In the genomic region with DNA sequence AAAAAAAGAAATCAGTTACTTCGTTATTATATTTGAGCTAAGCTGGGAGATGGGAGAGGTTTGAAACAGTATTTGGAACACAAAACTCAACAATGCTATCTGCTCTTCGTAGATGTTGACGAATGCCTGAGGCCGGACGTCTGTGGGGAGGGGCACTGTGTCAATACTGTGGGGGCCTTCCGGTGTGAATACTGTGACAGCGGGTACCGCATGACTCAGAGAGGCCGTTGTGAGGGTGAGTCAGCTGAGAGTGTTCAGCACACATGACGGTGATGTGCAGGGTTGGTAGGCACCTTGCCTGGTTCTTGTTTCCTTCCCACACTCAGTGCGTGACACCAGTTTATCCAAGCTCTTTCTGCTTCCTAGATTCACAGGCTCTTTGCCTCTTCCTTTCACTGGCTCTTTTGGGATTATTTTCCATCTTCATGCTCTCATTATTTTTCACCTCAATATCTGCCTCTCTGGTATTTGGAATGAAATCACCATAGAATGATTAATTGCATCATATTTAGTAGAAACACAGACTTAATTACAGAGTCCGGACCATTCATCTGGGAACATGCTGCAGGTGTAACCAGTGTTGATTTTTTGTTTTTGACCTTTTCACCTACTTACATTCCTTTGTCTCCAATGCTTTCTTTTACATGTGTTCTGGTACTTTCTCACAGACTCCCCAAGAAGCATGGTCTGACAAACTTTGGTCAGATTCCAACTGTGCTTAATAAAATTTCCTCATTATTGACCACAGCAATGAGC, we compare ENCODE assay signal across 1 cellular context.
A peak's percentile ranks its signal among the peaks of the same experiment; 100 is the strongest.
TF ChIP-seq lines count a peak whose summit lies in the region.

No MANE protein-coding gene starts in this region.

TF ChIP-seq in K562, 482 proteins besides CTCF, POLR2A, EP300 and RAD21 (continued from another document and continues in another):
- TF ChIP-seq HINFP (tag; conservative IDR thresholded peaks at IDR 0.05; ENCODE audit: low read depth), result no peak
- no peak for TF ChIP-seq MTA3 (IDR thresholded peaks at IDR 0.05; ENCODE audit: borderline replicate concordance)
- no peak for TF ChIP-seq ATF1 (CRISPR knock-in tag; IDR thresholded peaks at IDR 0.05)
- TF ChIP-seq ATF1 (tag; IDR thresholded peaks at IDR 0.05), result peak; percentile 49
- peak; percentile 96 for TF ChIP-seq JUN (IDR thresholded peaks at IDR 0.05; ENCODE audit: borderline replicate concordance, low read depth, low read length)
- TF ChIP-seq JUN (CRISPR knock-in tag; IDR thresholded peaks at IDR 0.05; ENCODE audit: borderline replicate concordance), result peak; percentile 25; the same call in 1 of the 2 replicates
- TF ChIP-seq TAF9B (IDR thresholded peaks at IDR 0.05; ENCODE audit: partially characterized antibody), result peak; percentile 29
- TF ChIP-seq ZNF57 (CRISPR knock-in tag; IDR thresholded peaks at IDR 0.05), result no peak
- TF ChIP-seq NEUROD1 (IDR thresholded peaks at IDR 0.05; ENCODE audit: borderline replicate concordance, low read depth, low read length, partially characterized antibody), result peak; percentile 20
- peak; percentile 76 for TF ChIP-seq ARID1B (IDR thresholded peaks at IDR 0.05)
- no peak for TF ChIP-seq ZNF699 (CRISPR knock-in tag; IDR thresholded peaks at IDR 0.05; ENCODE audit: insufficient replicate concordance)
- TF ChIP-seq ZFPM2 (CRISPR knock-in tag; IDR thresholded peaks at IDR 0.05), result no peak
- TF ChIP-seq POU5F1 (IDR thresholded peaks at IDR 0.05; ENCODE audit: borderline replicate concordance, low read depth, low read length, partially characterized antibody), result no peak
- TF ChIP-seq, protein P1, sequence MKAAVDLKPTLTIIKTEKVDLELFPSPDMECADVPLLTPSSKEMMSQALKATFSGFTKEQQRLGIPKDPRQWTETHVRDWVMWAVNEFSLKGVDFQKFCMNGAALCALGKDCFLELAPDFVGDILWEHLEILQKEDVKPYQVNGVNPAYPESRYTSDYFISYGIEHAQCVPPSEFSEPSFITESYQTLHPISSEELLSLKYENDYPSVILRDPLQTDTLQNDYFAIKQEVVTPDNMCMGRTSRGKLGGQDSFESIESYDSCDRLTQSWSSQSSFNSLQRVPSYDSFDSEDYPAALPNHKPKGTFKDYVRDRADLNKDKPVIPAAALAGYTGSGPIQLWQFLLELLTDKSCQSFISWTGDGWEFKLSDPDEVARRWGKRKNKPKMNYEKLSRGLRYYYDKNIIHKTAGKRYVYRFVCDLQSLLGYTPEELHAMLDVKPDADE (conservative IDR thresholded peaks at IDR 0.05; ENCODE audit: control insufficient read depth, low read depth, low read length), result no peak
- no peak for TF ChIP-seq TRIM28 (IDR thresholded peaks at IDR 0.05)
- TF ChIP-seq POLR2H (tag; IDR thresholded peaks at IDR 0.05; ENCODE audit: low read depth), result 0 out of 2 replicates have a peak, but pooled peaks have one; percentile 23
- TF ChIP-seq HDAC8 (tag; IDR thresholded peaks at IDR 0.05), result no peak
- peak; percentile 48; the same call in 1 of the 2 replicates for TF ChIP-seq CBFA2T3 (IDR thresholded peaks at IDR 0.05)
- TF ChIP-seq SNRNP70 (optimal IDR thresholded peaks at IDR 0.05; ENCODE audit: low read depth, low read length), result no peak
- TF ChIP-seq, protein P2, sequence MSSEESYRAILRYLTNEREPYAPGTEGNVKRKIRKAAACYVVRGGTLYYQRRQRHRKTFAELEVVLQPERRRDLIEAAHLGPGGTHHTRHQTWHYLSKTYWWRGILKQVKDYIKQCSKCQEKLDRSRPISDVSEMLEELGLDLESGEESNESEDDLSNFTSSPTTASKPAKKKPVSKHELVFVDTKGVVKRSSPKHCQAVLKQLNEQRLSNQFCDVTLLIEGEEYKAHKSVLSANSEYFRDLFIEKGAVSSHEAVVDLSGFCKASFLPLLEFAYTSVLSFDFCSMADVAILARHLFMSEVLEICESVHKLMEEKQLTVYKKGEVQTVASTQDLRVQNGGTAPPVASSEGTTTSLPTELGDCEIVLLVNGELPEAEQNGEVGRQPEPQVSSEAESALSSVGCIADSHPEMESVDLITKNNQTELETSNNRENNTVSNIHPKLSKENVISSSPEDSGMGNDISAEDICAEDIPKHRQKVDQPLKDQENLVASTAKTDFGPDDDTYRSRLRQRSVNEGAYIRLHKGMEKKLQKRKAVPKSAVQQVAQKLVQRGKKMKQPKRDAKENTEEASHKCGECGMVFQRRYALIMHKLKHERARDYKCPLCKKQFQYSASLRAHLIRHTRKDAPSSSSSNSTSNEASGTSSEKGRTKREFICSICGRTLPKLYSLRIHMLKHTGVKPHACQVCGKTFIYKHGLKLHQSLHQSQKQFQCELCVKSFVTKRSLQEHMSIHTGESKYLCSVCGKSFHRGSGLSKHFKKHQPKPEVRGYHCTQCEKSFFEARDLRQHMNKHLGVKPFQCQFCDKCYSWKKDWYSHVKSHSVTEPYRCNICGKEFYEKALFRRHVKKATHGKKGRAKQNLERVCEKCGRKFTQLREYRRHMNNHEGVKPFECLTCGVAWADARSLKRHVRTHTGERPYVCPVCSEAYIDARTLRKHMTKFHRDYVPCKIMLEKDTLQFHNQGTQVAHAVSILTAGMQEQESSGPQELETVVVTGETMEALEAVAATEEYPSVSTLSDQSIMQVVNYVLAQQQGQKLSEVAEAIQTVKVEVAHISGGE (CRISPR knock-in tag; IDR thresholded peaks at IDR 0.05), result 0 out of 6 replicates have a peak, but pooled peaks of 1 of the 3 experiments have one; percentile 15
- TF ChIP-seq, protein P3, sequence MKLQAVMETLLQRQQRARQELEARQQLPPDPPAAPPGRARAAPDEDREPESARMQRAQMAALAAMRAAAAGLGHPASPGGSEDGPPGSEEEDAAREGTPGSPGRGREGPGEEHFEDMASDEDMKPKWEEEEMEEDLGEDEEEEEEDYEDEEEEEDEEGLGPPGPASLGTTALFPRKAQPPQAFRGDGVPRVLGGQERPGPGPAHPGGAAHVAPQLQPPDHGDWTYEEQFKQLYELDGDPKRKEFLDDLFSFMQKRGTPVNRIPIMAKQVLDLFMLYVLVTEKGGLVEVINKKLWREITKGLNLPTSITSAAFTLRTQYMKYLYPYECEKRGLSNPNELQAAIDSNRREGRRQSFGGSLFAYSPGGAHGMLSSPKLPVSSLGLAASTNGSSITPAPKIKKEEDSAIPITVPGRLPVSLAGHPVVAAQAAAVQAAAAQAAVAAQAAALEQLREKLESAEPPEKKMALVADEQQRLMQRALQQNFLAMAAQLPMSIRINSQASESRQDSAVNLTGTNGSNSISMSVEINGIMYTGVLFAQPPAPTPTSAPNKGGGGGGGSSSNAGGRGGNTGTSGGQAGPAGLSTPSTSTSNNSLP (IDR thresholded peaks at IDR 0.05; ENCODE audit: borderline replicate concordance, low read depth, low read length), result no peak
- peak in 1 of 2 experiments; percentile 56; a peak in 1 of 4 replicates for TF ChIP-seq MAZ (CRISPR knock-in tag; conservative IDR thresholded peaks at IDR 0.05 in 1 of 2, IDR thresholded peaks at IDR 0.05 in 1 of 2)
- TF ChIP-seq FOXK1 (CRISPR knock-in tag; IDR thresholded peaks at IDR 0.05; ENCODE audit: borderline replicate concordance), result no peak
- no peak for TF ChIP-seq TBP (optimal IDR thresholded peaks at IDR 0.05; ENCODE audit: low read depth, low read length)
- TF ChIP-seq ETV1 (tag; conservative IDR thresholded peaks at IDR 0.05; ENCODE audit: low read depth), result peak; percentile 82
- TF ChIP-seq FOXM1 (IDR thresholded peaks at IDR 0.05; ENCODE audit: low read depth), result no peak
- TF ChIP-seq FOXM1 (CRISPR knock-in tag; IDR thresholded peaks at IDR 0.05; ENCODE audit: low read depth), result no peak
- no peak for TF ChIP-seq PBX2 (CRISPR knock-in tag; IDR thresholded peaks at IDR 0.05; ENCODE audit: low read depth)
- no peak for TF ChIP-seq PBX2 (tag; conservative IDR thresholded peaks at IDR 0.05; ENCODE audit: low read depth)
- no peak for TF ChIP-seq SREBF2 (CRISPR knock-in tag; IDR thresholded peaks at IDR 0.05)
- no peak for TF ChIP-seq SRSF7 (optimal IDR thresholded peaks at IDR 0.05; ENCODE audit: low read depth, low read length)
- TF ChIP-seq, protein P4, sequence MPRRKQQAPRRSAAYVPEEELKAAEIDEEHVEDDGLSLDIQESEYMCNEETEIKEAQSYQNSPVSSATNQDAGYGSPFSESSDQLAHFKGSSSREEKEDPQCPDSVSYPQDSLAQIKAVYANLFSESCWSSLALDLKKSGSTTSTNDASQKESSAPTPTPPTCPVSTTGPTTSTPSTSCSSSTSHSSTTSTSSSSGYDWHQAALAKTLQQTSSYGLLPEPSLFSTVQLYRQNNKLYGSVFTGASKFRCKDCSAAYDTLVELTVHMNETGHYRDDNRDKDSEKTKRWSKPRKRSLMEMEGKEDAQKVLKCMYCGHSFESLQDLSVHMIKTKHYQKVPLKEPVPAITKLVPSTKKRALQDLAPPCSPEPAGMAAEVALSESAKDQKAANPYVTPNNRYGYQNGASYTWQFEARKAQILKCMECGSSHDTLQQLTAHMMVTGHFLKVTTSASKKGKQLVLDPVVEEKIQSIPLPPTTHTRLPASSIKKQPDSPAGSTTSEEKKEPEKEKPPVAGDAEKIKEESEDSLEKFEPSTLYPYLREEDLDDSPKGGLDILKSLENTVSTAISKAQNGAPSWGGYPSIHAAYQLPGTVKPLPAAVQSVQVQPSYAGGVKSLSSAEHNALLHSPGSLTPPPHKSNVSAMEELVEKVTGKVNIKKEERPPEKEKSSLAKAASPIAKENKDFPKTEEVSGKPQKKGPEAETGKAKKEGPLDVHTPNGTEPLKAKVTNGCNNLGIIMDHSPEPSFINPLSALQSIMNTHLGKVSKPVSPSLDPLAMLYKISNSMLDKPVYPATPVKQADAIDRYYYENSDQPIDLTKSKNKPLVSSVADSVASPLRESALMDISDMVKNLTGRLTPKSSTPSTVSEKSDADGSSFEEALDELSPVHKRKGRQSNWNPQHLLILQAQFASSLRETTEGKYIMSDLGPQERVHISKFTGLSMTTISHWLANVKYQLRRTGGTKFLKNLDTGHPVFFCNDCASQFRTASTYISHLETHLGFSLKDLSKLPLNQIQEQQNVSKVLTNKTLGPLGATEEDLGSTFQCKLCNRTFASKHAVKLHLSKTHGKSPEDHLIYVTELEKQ (CRISPR knock-in tag; IDR thresholded peaks at IDR 0.05), result no peak
- TF ChIP-seq ETV5 (CRISPR knock-in tag; IDR thresholded peaks at IDR 0.05; ENCODE audit: low read depth), result peak; percentile 99
- TF ChIP-seq FOSL1 (tag; conservative IDR thresholded peaks at IDR 0.05), result peak; percentile 98
- peak; percentile 36; the same call in 1 of the 2 replicates for TF ChIP-seq BHLHE40 (IDR thresholded peaks at IDR 0.05; ENCODE audit: low read length)
- 0 out of 2 replicates have a peak, but pooled peaks have one; percentile 26 for TF ChIP-seq L3MBTL2 (IDR thresholded peaks at IDR 0.05)
- no peak for TF ChIP-seq CEBPG (CRISPR knock-in tag; IDR thresholded peaks at IDR 0.05)
- peak; percentile 56 to 87 for TF ChIP-seq CEBPG (tag; conservative IDR thresholded peaks at IDR 0.05 in 1 of 2, IDR thresholded peaks at IDR 0.05 in 1 of 2)
- TF ChIP-seq RBM15 (IDR thresholded peaks at IDR 0.05; ENCODE audit: insufficient read depth, low read length), result no peak
- TF ChIP-seq ZBTB7A (IDR thresholded peaks at IDR 0.05; ENCODE audit: borderline replicate concordance, control insufficient read depth, low read depth, low read length), result peak; percentile 84; the same call in 1 of the 2 replicates
- TF ChIP-seq SMAD2 (IDR thresholded peaks at IDR 0.05; ENCODE audit: low read depth, low read length), result no peak
- TF ChIP-seq SOX6 (IDR thresholded peaks at IDR 0.05), result peak; percentile 39; the same call in 1 of the 2 replicates
- TF ChIP-seq MAFG (tag; conservative IDR thresholded peaks at IDR 0.05), result 0 out of 2 replicates have a peak, but pooled peaks have one; percentile 36
- no peak; the same call in 1 of the 2 replicates for TF ChIP-seq SMARCC2 (IDR thresholded peaks at IDR 0.05; ENCODE audit: low read depth)
